In the genomic region with DNA sequence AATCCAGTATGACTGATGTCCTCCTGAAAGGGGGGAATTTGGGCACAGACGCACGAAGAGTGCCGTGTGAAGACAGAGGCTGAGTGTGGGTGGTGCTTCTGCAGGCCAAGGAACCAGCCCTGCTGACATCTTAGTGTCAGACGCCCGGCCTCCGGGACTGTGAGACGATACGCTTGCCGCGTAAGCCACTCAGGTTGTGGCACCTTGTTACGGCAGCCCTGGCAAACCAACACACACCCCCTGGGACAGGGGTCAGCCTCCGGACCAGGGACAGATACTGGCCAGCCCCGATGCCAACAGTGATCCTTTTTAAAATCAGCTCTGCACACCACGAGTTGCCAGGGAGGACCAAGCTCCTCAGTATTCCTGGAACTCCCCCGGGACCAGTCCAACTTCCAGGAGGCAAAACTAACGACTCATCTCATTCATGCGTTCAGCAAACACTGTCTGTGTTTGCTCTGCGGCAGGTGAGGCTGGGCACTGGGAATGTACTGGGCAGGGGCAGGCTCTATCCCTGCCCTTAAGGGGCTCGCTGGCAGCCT, we compare ENCODE assay signal across 17 cellular contexts. TPM values are rescaled to one million over a fixed set of nuclear protein-coding genes. Genes with fewer than 3 reads are reported as not detected.
DNase-seq lines count a peak whose midpoint lies in the region; ATAC-seq and FAIRE-seq lines count a peak whose summit lies in the region.
"Had no signal": no experiment of that assay in that cellular context is flagged by ENCODE, and none has a peak within 500 bp of the region (broad histone marks: within the 10 kb centered on the region; RNA-seq: fewer than 3 reads in every experiment).

No MANE protein-coding gene starts in this region.

- no peak overlapping the region for H3K4me3 ChIP-seq in skeletal muscle cell (ENCODE audit: low read depth, low read length)
- H3K4me3 ChIP-seq: lung, psoas muscle had no signal

- DNase-seq in cardiac septum (ENCODE audit: low spot score) (peak; percentile 73), left cardiac atrium (no peak), NCI-H2029 (lab: John Stamatoyannopoulos, UW) (peak; percentile 60), RCC 7860 (ENCODE audit: low spot score) (peak; percentile 57), skeletal muscle cell (ENCODE audit: low read depth) (peak; percentile 28), NCI-H1048 (lab: John Stamatoyannopoulos, UW) (no peak)
- DNase-seq: activated CD4-positive, alpha-beta T cell treated with anti-CD3 and anti-CD28 coated beads for 4 hours; activated T-cell treated with anti-CD3 and anti-CD28 coated beads for 4 hours; HFFc6; naive thymus-derived CD8-positive, alpha-beta T cell; SHP77 treated with DMSO at 0.1 percent for 48 hours; T-helper 17 cell had no signal

- no peak for ATAC-seq in left cardiac atrium
- no peak for ATAC-seq in HG03135 (IDR thresholded peaks at IDR 0.05; ENCODE audit: unreplicated experiment)
- ATAC-seq in GM21447 (IDR thresholded peaks at IDR 0.05; ENCODE audit: unreplicated experiment) = no peak
- ATAC-seq: naive thymus-derived CD8-positive, alpha-beta T cell; psoas muscle; T-helper 17 cell had no signal

- FAIRE-seq in RCC 7860 (lab: Jason Lieb, UNC) = peak; percentile 39
- FAIRE-seq: D721Med had no signal

- intact Hi-C loops in cardiac septum (cut with DNase I) = no loop called here
- intact Hi-C loops in left cardiac atrium (cut with DNase I) = no loop called here

RNA-seq across cellular contexts. Expression of a gene that starts 21.2 kb away (rescaled TPM):
- 5.9 TPM for total RNA-seq in cardiac septum
- total RNA-seq in left cardiac atrium = 1 to 10 TPM; 4.5 to 4.7 TPM

RNA-seq across cellular contexts. Expression of a gene that starts 39.8 kb away (rescaled TPM):
- 10.8 TPM for total RNA-seq in cardiac septum
- total RNA-seq in left cardiac atrium = 10 to 100 TPM in 1 of 2 donors, 1 to 10 TPM in 1; 7.7 to 10.1 TPM

RNA-seq across cellular contexts. Expression of a gene that starts 47.5 kb away (rescaled TPM):
- total RNA-seq in cardiac septum (47.1 TPM), left cardiac atrium (10 to 100 TPM; 33.6 to 41.0 TPM)

Comparison
In these comparisons a context has a peak if more than half of its experiments do, and no peak if none do; other contexts are left out.
1. DNase-seq: peak in cardiac septum (single experiment), NCI-H2029 (single experiment), RCC 7860 (single experiment) and skeletal muscle cell (single experiment); none in left cardiac atrium (single experiment) and NCI-H1048 (single experiment).